ENCODE assay signal across 18 cellular contexts in genomic region chr16:799948-800833, GRCh38. TPM values are rescaled to one million over a fixed set of nuclear protein-coding genes. Genes with fewer than 3 reads are reported as not detected.
DNase-seq lines count a peak whose midpoint lies in the region; ATAC-seq and TF ChIP-seq lines count a peak whose summit lies in the region.
"Had no signal": no experiment of that assay in that cellular context is flagged by ENCODE, and none has a peak within 500 bp of the region (broad histone marks: within the 10 kb centered on the region; RNA-seq: fewer than 3 reads in every experiment).

A gene with protein sequence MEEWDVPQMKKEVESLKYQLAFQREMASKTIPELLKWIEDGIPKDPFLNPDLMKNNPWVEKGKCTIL (minus strand): TSS chr16:800734. CDS start chr16:799077, 1,657 bp downstream.

- H3K36me3 ChIP-seq in endodermal cell (ENCODE audit: control insufficient read depth, insufficient read depth, low read length), result peaks cover 13% of the 10 kb centered on the region
- no peaks in the 10 kb centered on the region for H3K36me3 ChIP-seq in neural progenitor cell
- H3K36me3 ChIP-seq: heart left ventricle, lower lobe of right lung, neutrophil had no signal

- H3K9me3 ChIP-seq in endodermal cell (ENCODE audit: control insufficient read depth, low read length) (no peaks in the 10 kb centered on the region), neural progenitor cell (ENCODE audit: low read depth) (no peaks in the 10 kb centered on the region)
- H3K9me3 ChIP-seq: heart left ventricle, lower lobe of right lung, neutrophil had no signal

- H2AFZ ChIP-seq in neural progenitor cell (replicated peaks), result no peak within 1 kb of the TSS

- H3K36me3 Mint-ChIP-seq in endodermal cell (ENCODE audit: low read depth) (peaks cover 22% of the 10 kb centered on the region), neural progenitor cell (peaks cover 3% of the 10 kb centered on the region)

- H3K4me2 ChIP-seq in neural progenitor cell, result peak within 1 kb of the TSS; percentile 83

- H3K9me3 Mint-ChIP-seq in endodermal cell, result no peaks in the 10 kb centered on the region
- H3K9me3 Mint-ChIP-seq in neural progenitor cell, result no peaks in the 10 kb centered on the region
- H3K9me3 Mint-ChIP-seq: activated T-cell treated with anti-CD3 and anti-CD28 coated beads, Interleukin-2, amount 50 U/mL, for 72 hours had no signal

- H3K27me3 ChIP-seq in endodermal cell (ENCODE audit: control insufficient read depth, insufficient read depth, low read length, poor library complexity, severe bottlenecking) (peaks cover 18% of the 10 kb centered on the region), neural progenitor cell (peaks cover 64% of the 10 kb centered on the region)

- peak; percentile 33 for DNase-seq in NCI-H2227 (lab: John Stamatoyannopoulos, UW; ENCODE audit: unreplicated experiment)
- DNase-seq in NCI-H2227 treated with DMSO at 0.1 percent for 48 hours (lab: John Stamatoyannopoulos, UW), result no peak
- DNase-seq in NCI-H146 (lab: John Stamatoyannopoulos, UW), result peak; percentile 48
- DNase-seq in endodermal cell, result peak; percentile 84
- peak; percentile 84 for DNase-seq in neural progenitor cell (ENCODE audit: low spot score)
- DNase-seq in GDM1 (lab: John Stamatoyannopoulos, UW), result no peak
- DNase-seq: activated CD4-positive, alpha-beta T cell treated with anti-CD3 and anti-CD28 coated beads, Interleukin-2, amount 50 U/mL, for 4 hours; activated T-cell treated with anti-CD3 and anti-CD28 coated beads, Interleukin-2, amount 50 U/mL, for 72 hours; lower lobe of right lung; MM.1S; NCI-H2171 treated with DMSO at 0.1 percent for 48 hours had no signal

- H3K27ac ChIP-seq in endodermal cell (ENCODE audit: low read depth, low read length) (no peak within 1 kb of the TSS), neural progenitor cell (no peak within 1 kb of the TSS)
- H3K27ac ChIP-seq: heart left ventricle, lower lobe of right lung, neutrophil, skin epidermis had no signal

- H3K4me1 Mint-ChIP-seq in endodermal cell, result no peaks in the 10 kb centered on the region
- no peaks in the 10 kb centered on the region for H3K4me1 Mint-ChIP-seq in neural progenitor cell

- peaks cover 37% of the 10 kb centered on the region for H3K27me3 Mint-ChIP-seq in endodermal cell (ENCODE audit: insufficient read depth)
- peaks cover 3% of the 10 kb centered on the region for H3K27me3 Mint-ChIP-seq in neural progenitor cell (ENCODE audit: insufficient read depth, low read depth)

- ATAC-seq in GM21717 (IDR thresholded peaks at IDR 0.05; ENCODE audit: unreplicated experiment) (no peak), esophagus mucosa (no peak)
- ATAC-seq: heart left ventricle, lower lobe of right lung had no signal

- no peak within 1 kb of the TSS for H3K9ac ChIP-seq in endodermal cell (ENCODE audit: extremely low read depth, low read length, poor library complexity, severe bottlenecking)
- no peak within 1 kb of the TSS for H3K9ac ChIP-seq in neural progenitor cell

- H4K20me1 ChIP-seq in neural progenitor cell (ENCODE audit: low read depth), result peaks cover 32% of the 10 kb centered on the region

- H3K27ac Mint-ChIP-seq in endodermal cell, result no peak within 1 kb of the TSS
- no peak within 1 kb of the TSS for H3K27ac Mint-ChIP-seq in neural progenitor cell
- H3K27ac Mint-ChIP-seq: activated T-cell treated with anti-CD3 and anti-CD28 coated beads, Interleukin-2, amount 50 U/mL, for 72 hours had no signal

- WGBS in endodermal cell (ENCODE audit: insufficient coverage in 1 of 2, insufficient read length in 1 of 2), 2 experiments, result 15 to 17% methylated on average over 32 to 57 of the region's 57 CpGs

- H3K79me2 ChIP-seq in neural progenitor cell (ENCODE audit: low read depth), result no peaks in the 10 kb centered on the region

- H3K4me3 Mint-ChIP-seq in endodermal cell (no peak within 1 kb of the TSS), neural progenitor cell (no peak within 1 kb of the TSS)
- H3K4me3 Mint-ChIP-seq: activated T-cell treated with anti-CD3 and anti-CD28 coated beads, Interleukin-2, amount 50 U/mL, for 72 hours had no signal

- no peak for TF ChIP-seq CTCF in endodermal cell (conservative IDR thresholded peaks at IDR 0.05)
- TF ChIP-seq CTCF in neural progenitor cell (IDR thresholded peaks at IDR 0.05), result no peak

- H3F3A ChIP-seq in neural progenitor cell (ENCODE audit: low read depth), result peaks cover 15% of the 10 kb centered on the region

- H3K4me3 ChIP-seq in endodermal cell (ENCODE audit: low read length) (peak within 1 kb of the TSS; percentile 49), neural progenitor cell (peak within 1 kb of the TSS; percentile 46)
- H3K4me3 ChIP-seq: heart left ventricle, lower lobe of right lung, skin epidermis had no signal

- H3K4me1 ChIP-seq in endodermal cell (ENCODE audit: control insufficient read depth, insufficient read depth, low read length) (no peaks in the 10 kb centered on the region), neural progenitor cell (peaks cover 18% of the 10 kb centered on the region)
- H3K4me1 ChIP-seq: lower lobe of right lung had no signal

RNA-seq across cellular contexts. Expression of the gene that starts here (rescaled TPM):
- not detected for total RNA-seq in endodermal cell
- polyA plus RNA-seq in endodermal cell (2013, experiment 1 of 2), result not detected
- not detected for polyA plus RNA-seq in endodermal cell (2013, experiment 2 of 2)
- total RNA-seq in neural progenitor cell (ENCODE audit: low replicate concordance), result not detected in 2 replicates
- not detected for total RNA-seq in esophagus mucosa
- total RNA-seq: activated T-cell treated with anti-CD3 and anti-CD28 coated beads, Interleukin-2, amount 50 U/mL, for 72 hours; heart left ventricle; lower lobe of right lung; RPMI7951 had no signal
- polyA plus RNA-seq: esophagus, heart left ventricle had no signal

Comparison
In these comparisons a context has a peak if more than half of its experiments do, and no peak if none do; other contexts are left out.
1. DNase-seq: peak in NCI-H2227 (single experiment) and NCI-H146 (single experiment); none in NCI-H2227 treated with DMSO at 0.1 percent for 48 hours (single experiment) and GDM1 (single experiment).
2. Peak in DNase-seq and H3K4me3 ChIP-seq in endodermal cell; RNA of the gene not detected or under 1 TPM.
3. Peak in DNase-seq, H3K4me3 ChIP-seq and H3K4me2 ChIP-seq in neural progenitor cell; RNA of the gene not detected or under 1 TPM.